21 cellular contexts compared by ENCODE assay signal in the genomic region with DNA sequence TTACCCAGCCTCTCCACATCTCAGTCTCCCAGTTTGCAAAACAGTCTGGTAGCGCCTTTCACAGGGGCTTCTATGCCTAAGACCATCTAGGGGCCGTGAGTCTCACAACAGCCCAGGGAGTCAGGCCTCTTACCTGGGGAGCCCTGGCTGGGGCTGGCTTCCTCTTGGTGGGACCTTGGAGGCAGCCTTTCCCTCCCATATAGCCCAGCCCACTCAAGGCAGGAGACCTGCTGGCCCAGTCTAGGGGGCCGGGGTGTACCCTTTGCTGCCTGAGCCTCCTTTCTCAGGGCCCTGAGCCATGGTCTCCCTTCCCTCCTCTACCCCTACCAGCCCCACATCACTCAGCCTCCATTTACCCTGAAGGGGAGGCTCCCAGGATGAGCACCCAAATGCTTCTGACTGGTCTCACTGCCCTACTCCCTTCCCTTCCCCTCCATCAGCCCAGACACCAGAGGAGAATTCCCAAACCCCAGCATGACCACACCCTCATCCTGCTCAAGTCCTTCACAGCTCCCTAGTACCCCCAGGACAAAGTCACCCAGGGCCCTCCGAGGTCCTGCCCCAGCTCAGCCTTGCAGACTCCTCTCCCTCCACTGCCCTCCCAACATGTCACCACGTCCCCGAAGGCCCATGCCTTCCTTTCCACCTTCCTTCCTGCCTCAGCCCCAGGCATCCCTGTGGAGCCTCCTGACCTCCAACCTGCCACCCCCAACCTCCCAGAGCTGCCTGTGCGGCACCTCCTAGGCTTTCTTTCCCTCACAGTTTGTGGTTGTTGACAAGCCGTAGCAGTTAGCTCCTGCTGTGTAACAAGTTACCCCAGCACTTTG. TPM values are rescaled to one million over a fixed set of nuclear protein-coding genes. Genes with fewer than 3 reads are reported as not detected.
DNase-seq lines count a peak whose midpoint lies in the region; ATAC-seq lines count a peak whose summit lies in the region.
"Had no signal": no experiment of that assay in that cellular context is flagged by ENCODE, and none has a peak within 500 bp of the region (broad histone marks: within the 10 kb centered on the region; RNA-seq: fewer than 3 reads in every experiment).

No MANE protein-coding gene starts in this region.

- H3K9me3 ChIP-seq in naive thymus-derived CD4-positive, alpha-beta T cell (ENCODE audit: control insufficient read depth in 2 of 3, low read length in 3 of 3) = no peaks in the 10 kb centered on the region
- H3K9me3 ChIP-seq: colonic mucosa had no signal

- H3K36me3 ChIP-seq in naive thymus-derived CD4-positive, alpha-beta T cell (ENCODE audit: control insufficient read depth in 2 of 3, insufficient read depth in 3 of 3, low read length in 3 of 3) = no peaks in the 10 kb centered on the region
- H3K36me3 ChIP-seq: colonic mucosa, neural progenitor cell had no signal

- no peak overlapping the region for H3K4me3 Mint-ChIP-seq in activated CD4-positive, alpha-beta T cell treated with anti-CD3 and anti-CD28 coated beads, Interleukin-2, amount 10 ng/mL, durations not matched to agents 24 days and 14 days
- peak overlapping the region in 1 of 3 donors; percentile 22 for H3K4me3 Mint-ChIP-seq in T-cell
- peak overlapping the region in 1 of 10 donors; percentile 27 for H3K4me3 Mint-ChIP-seq in naive thymus-derived CD4-positive, alpha-beta T cell
- H3K4me3 Mint-ChIP-seq: neural progenitor cell had no signal

- POLR2A ChIA-PET in T-cell (lab: Charles Lee) = no interaction called here
- POLR2A ChIA-PET in naive thymus-derived CD4-positive, alpha-beta T cell (lab: Charles Lee) = no interaction called here

- H3K27ac ChIP-seq in naive thymus-derived CD4-positive, alpha-beta T cell (ENCODE audit: low read depth, low read length) = no peak overlapping the region
- H3K27ac ChIP-seq: colonic mucosa, GM23248, neural progenitor cell, PC-9 had no signal

- no peak overlapping the region for H3K4me3 ChIP-seq in naive thymus-derived CD4-positive, alpha-beta T cell (ENCODE audit: low read length)
- H3K4me3 ChIP-seq: colonic mucosa, GM23248, neural progenitor cell, PC-9 had no signal

- H3K9me3 Mint-ChIP-seq in activated CD4-positive, alpha-beta T cell treated with anti-CD3 and anti-CD28 coated beads, Interleukin-2, amount 10 ng/mL, durations not matched to agents 24 days and 14 days = peaks cover 5% of the 10 kb centered on the region
- H3K9me3 Mint-ChIP-seq in T-cell = no peaks in the 10 kb centered on the region
- H3K9me3 Mint-ChIP-seq in naive thymus-derived CD4-positive, alpha-beta T cell = peaks cover 0 to 9% (median 0%) of the 10 kb centered on the region in 11 donors
- H3K9me3 Mint-ChIP-seq: neural progenitor cell had no signal

- peaks cover 9% of the 10 kb centered on the region for H3K4me1 Mint-ChIP-seq in activated CD4-positive, alpha-beta T cell treated with anti-CD3 and anti-CD28 coated beads, Interleukin-2, amount 10 ng/mL, durations not matched to agents 24 days and 14 days
- peaks cover 23 to 28% (median 23%) of the 10 kb centered on the region in 3 donors for H3K4me1 Mint-ChIP-seq in T-cell
- peaks cover 14 to 37% (median 26%) of the 10 kb centered on the region in 7 donors for H3K4me1 Mint-ChIP-seq in naive thymus-derived CD4-positive, alpha-beta T cell
- H3K4me1 Mint-ChIP-seq: neural progenitor cell had no signal

- intact Hi-C loops in activated CD4-positive, alpha-beta T cell treated with anti-CD3 and anti-CD28 coated beads, Interleukin-2, amount 10 ng/mL, durations not matched to agents 24 days and 14 days (cut with micrococcal nuclease) = no loop called here
- intact Hi-C loops in naive thymus-derived CD4-positive, alpha-beta T cell (cut with micrococcal nuclease) = no loop called here

- H3K27ac Mint-ChIP-seq in activated CD4-positive, alpha-beta T cell treated with anti-CD3 and anti-CD28 coated beads, Interleukin-2, amount 10 ng/mL, durations not matched to agents 24 days and 14 days = no peak overlapping the region
- peak overlapping the region; percentile 59 to 66 for H3K27ac Mint-ChIP-seq in T-cell
- peak overlapping the region in 8 of 9 donors; percentile 79 to 98 (median 82) for H3K27ac Mint-ChIP-seq in naive thymus-derived CD4-positive, alpha-beta T cell
- H3K27ac Mint-ChIP-seq: neural progenitor cell had no signal

- no peaks in the 10 kb centered on the region for H3K27me3 Mint-ChIP-seq in activated CD4-positive, alpha-beta T cell treated with anti-CD3 and anti-CD28 coated beads, Interleukin-2, amount 10 ng/mL, durations not matched to agents 24 days and 14 days
- H3K27me3 Mint-ChIP-seq in T-cell = no peaks in the 10 kb centered on the region
- H3K27me3 Mint-ChIP-seq in naive thymus-derived CD4-positive, alpha-beta T cell = peaks cover 0 to 2% (median 0%) of the 10 kb centered on the region in 5 donors

- no peaks in the 10 kb centered on the region for H3K27me3 ChIP-seq in naive thymus-derived CD4-positive, alpha-beta T cell (ENCODE audit: control insufficient read depth in 2 of 2, insufficient read depth in 2 of 2, low read length in 2 of 2)
- H3K27me3 ChIP-seq: colonic mucosa, neural progenitor cell had no signal

- no peaks in the 10 kb centered on the region for H3K36me3 Mint-ChIP-seq in activated CD4-positive, alpha-beta T cell treated with anti-CD3 and anti-CD28 coated beads, Interleukin-2, amount 10 ng/mL, durations not matched to agents 24 days and 14 days (ENCODE audit: low read depth)
- no peaks in the 10 kb centered on the region for H3K36me3 Mint-ChIP-seq in T-cell
- peaks cover 0 to 9% (median 1%) of the 10 kb centered on the region in 5 donors for H3K36me3 Mint-ChIP-seq in naive thymus-derived CD4-positive, alpha-beta T cell
- H3K36me3 Mint-ChIP-seq: neural progenitor cell had no signal

- CTCF ChIA-PET in T-cell (lab: Charles Lee) = no interaction called here
- CTCF ChIA-PET in naive thymus-derived CD4-positive, alpha-beta T cell (lab: Charles Lee) = no interaction called here

- ATAC-seq in T-cell (replicated peaks in 1 of 4) (no peak), GM19455 (IDR thresholded peaks at IDR 0.05; ENCODE audit: unreplicated experiment) (no peak)
- no peak for ATAC-seq in naive thymus-derived CD4-positive, alpha-beta T cell
- ATAC-seq: stimulated activated naive CD8-positive, alpha-beta T cell treated with anti-CD3 and anti-CD28 coated beads, Interleukin-15, Interleukin-2, amounts not matched to agents 100 U/mL and 50 U/mL, for 24 hours had no signal

- H3K4me1 ChIP-seq in naive thymus-derived CD4-positive, alpha-beta T cell (ENCODE audit: control insufficient read depth in 2 of 2, insufficient read depth in 2 of 2, low read length in 2 of 2) = peaks cover 0 to 28% of the 10 kb centered on the region in 2 donors
- H3K4me1 ChIP-seq: colonic mucosa had no signal

- DNase-seq in activated CD4-positive, alpha-beta T cell treated with anti-CD3 and anti-CD28 coated beads for 1 hour = peak; percentile 5
- no peak for DNase-seq in activated CD4-positive, alpha-beta T cell treated with anti-CD3 and anti-CD28 coated beads, Interleukin-2, amount 10 ng/mL, durations not matched to agents 24 days and 14 days
- DNase-seq in 8988T (peak; percentile 16), T-cell (peak in 2 of 34 experiments; percentile 9 to 21), NCI-H69 (lab: John Stamatoyannopoulos, UW) (no peak), mesenteric fat pad (ENCODE audit: low spot score) (no peak)
- DNase-seq in naive thymus-derived CD4-positive, alpha-beta T cell = no peak
- DNase-seq: C1 segment of cervical spinal cord; colonic mucosa; GM23248; hippocampal formation; mesendoderm; NCI-H1436; PC-9; retina; stimulated activated naive CD8-positive, alpha-beta T cell treated with anti-CD3 and anti-CD28 coated beads, Interleukin-15, Interleukin-2, amounts not matched to agents 100 U/mL and 50 U/mL, for 24 hours; trophoblast cell had no signal

RNA-seq across cellular contexts. Expression of gene BARX1, which starts 55.3 kb away (rescaled TPM):
- total RNA-seq in activated CD4-positive, alpha-beta T cell treated with anti-CD3 and anti-CD28 coated beads, Interleukin-2, amount 10 ng/mL, durations not matched to agents 24 days and 14 days = 0.50 and 0.61 TPM in 2 replicates
- total RNA-seq in T-cell = not detected
- total RNA-seq in naive thymus-derived CD4-positive, alpha-beta T cell = under 1 TPM in 2 of 5 experiments, not detected in 3; 0.19 to 0.56 TPM
- polyA plus RNA-seq in naive thymus-derived CD4-positive, alpha-beta T cell = not detected
- not detected for total RNA-seq in mesenteric fat pad
- total RNA-seq: colonic mucosa, endothelial cell of umbilical vein, GM23248, kidney epithelial cell, PC-9 had no signal
- polyA plus RNA-seq: endothelial cell of umbilical vein, GM23248 had no signal

Comparison
In these comparisons a context has a peak if more than half of its experiments do, and no peak if none do; other contexts are left out.
1. DNase-seq: peak in activated CD4-positive, alpha-beta T cell treated with anti-CD3 and anti-CD28 coated beads for 1 hour (single experiment) and 8988T (single experiment); none in activated CD4-positive, alpha-beta T cell treated with anti-CD3 and anti-CD28 coated beads, Interleukin-2, amount 10 ng/mL, durations not matched to agents 24 days and 14 days (single experiment), naive thymus-derived CD4-positive, alpha-beta T cell (0 of 9), NCI-H69 (single experiment) and mesenteric fat pad (single experiment).